In genomic region chr10:4095171-4095570, GRCh38 we compare ENCODE assay signal across 25 cellular contexts.
"Had no signal": no experiment of that assay in that cellular context is flagged by ENCODE, and none has a peak within 500 bp of the region (broad histone marks: within the 10 kb centered on the region; RNA-seq: fewer than 3 reads in every experiment).

No MANE protein-coding gene starts in this region.

- H3K36me3 ChIP-seq: colonic mucosa, esophagus muscularis mucosa, esophagus squamous epithelium, gastrocnemius medialis, gastroesophageal sphincter, heart left ventricle, heart right ventricle had no signal

- H3K4me3 ChIP-seq: colonic mucosa, coronary artery, dorsolateral prefrontal cortex, esophagus muscularis mucosa, esophagus squamous epithelium, gastrocnemius medialis, gastroesophageal sphincter, heart left ventricle, heart right ventricle, hepatocyte had no signal

- H3K27me3 ChIP-seq: colonic mucosa, dorsolateral prefrontal cortex, esophagus muscularis mucosa, esophagus squamous epithelium, foreskin keratinocyte, gastrocnemius medialis, gastroesophageal sphincter, heart left ventricle, heart right ventricle, hepatocyte had no signal

- H3K4me3 Mint-ChIP-seq: dendritic cell treated with granulocyte-macrophage colony-stimulating factor and Interleukin-4, amounts not matched to agents 40 ng/mL and 50 ng/mL, for 4 days; effector memory CD8-positive, alpha-beta T cell; endodermal cell had no signal

- H3K27ac ChIP-seq: colonic mucosa, coronary artery, dorsolateral prefrontal cortex, epithelial cell of prostate, esophagus muscularis mucosa, esophagus squamous epithelium, foreskin keratinocyte, gastrocnemius medialis, gastroesophageal sphincter, heart left ventricle, heart right ventricle, hepatocyte had no signal

- H3K9me3 Mint-ChIP-seq: dendritic cell treated with granulocyte-macrophage colony-stimulating factor and Interleukin-4, amounts not matched to agents 40 ng/mL and 50 ng/mL, for 4 days; effector memory CD8-positive, alpha-beta T cell; endodermal cell had no signal

- H3K4me1 ChIP-seq: colonic mucosa, esophagus muscularis mucosa, esophagus squamous epithelium, foreskin keratinocyte, gastrocnemius medialis, gastroesophageal sphincter, heart left ventricle had no signal

- DNase-seq: colonic mucosa; cortex of kidney; dermis blood vessel endothelial cell; dorsolateral prefrontal cortex; effector CD4-positive, alpha-beta T cell; effector CD8-positive, alpha-beta T cell; effector memory CD4-positive, alpha-beta T cell; effector memory CD8-positive, alpha-beta T cell; endodermal cell; erythroblast; esophagus squamous epithelium; foreskin fibroblast; foreskin keratinocyte; gastrocnemius medialis; glutamatergic neuron; head of caudate nucleus; heart left ventricle; heart right ventricle had no signal

- H3K27ac Mint-ChIP-seq: dendritic cell treated with granulocyte-macrophage colony-stimulating factor and Interleukin-4, amounts not matched to agents 40 ng/mL and 50 ng/mL, for 4 days; effector memory CD8-positive, alpha-beta T cell; endodermal cell had no signal

- H3K9me3 ChIP-seq: colonic mucosa, esophagus muscularis mucosa, esophagus squamous epithelium, gastrocnemius medialis, gastroesophageal sphincter, heart left ventricle, heart right ventricle had no signal

- H3K27me3 Mint-ChIP-seq: dendritic cell treated with granulocyte-macrophage colony-stimulating factor and Interleukin-4, amounts not matched to agents 40 ng/mL and 50 ng/mL, for 4 days; effector memory CD8-positive, alpha-beta T cell had no signal

- ATAC-seq: effector memory CD8-positive, alpha-beta T cell; esophagus mucosa; foreskin keratinocyte; gastrocnemius medialis; gastroesophageal sphincter; heart left ventricle; heart right ventricle had no signal
